In the genomic region with DNA sequence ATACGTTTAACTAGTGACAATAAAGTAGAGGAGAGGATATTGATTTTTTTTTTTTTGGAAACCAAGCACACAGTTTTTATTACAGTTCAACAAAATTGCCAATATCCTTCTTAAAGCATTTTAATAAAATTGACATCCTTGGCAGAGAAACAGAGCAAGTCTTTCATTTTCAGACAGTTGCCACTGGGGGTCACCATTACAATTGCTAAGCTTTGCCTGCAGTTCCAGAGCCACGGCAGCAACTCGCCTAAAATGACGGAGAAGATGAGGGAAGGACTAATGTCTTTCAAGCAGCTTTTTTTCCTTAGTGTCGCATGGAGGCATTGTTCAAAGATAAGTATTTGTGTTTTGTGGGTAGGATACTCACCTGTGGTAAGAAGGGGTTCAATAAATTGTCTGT, we compare ENCODE assay signal across 8 cellular contexts.
A peak's percentile ranks its signal among the peaks of the same experiment; 100 is the strongest.
DNase-seq lines count a peak whose midpoint lies in the region; ATAC-seq and TF ChIP-seq lines count a peak whose summit lies in the region.

No MANE protein-coding gene starts in this region.

- DNase-seq in G401 (ENCODE audit: low spot score) (peak; percentile 43), NAMALWA (ENCODE audit: low spot score) (peak; percentile 38), adipocyte (ENCODE audit: low read depth) (peak; percentile 52), NCI-H2029 (lab: John Stamatoyannopoulos, UW) (no peak)
- no peak for DNase-seq in activated effector memory CD4-positive, alpha-beta T cell treated with anti-CD3 and anti-CD28 coated beads, Interleukin-2, amount 50 U/mL, for 16 hours
- DNase-seq in activated CD4-positive, alpha-beta memory T cell treated with anti-CD3 and anti-CD28 coated beads, Interleukin-2, amount 10 ng/mL, durations not matched to agents 7 days and 5 days, result no peak

- H3K27ac Mint-ChIP-seq in activated CD4-positive, alpha-beta memory T cell treated with anti-CD3 and anti-CD28 coated beads, Interleukin-2, amount 10 ng/mL, durations not matched to agents 7 days and 5 days, result no peak overlapping the region

- H3K36me3 ChIP-seq in adipocyte (ENCODE audit: control insufficient read depth, insufficient read depth, low read length, severe bottlenecking), result no peaks in the 10 kb centered on the region
- H3K36me3 ChIP-seq in liver (ENCODE audit: control insufficient read depth in 4 of 4, insufficient read depth in 3 of 4, low read depth in 1 of 4, low read length in 3 of 4), result no peaks in the 10 kb centered on the region

- no peak overlapping the region for H3K4me3 Mint-ChIP-seq in activated CD4-positive, alpha-beta memory T cell treated with anti-CD3 and anti-CD28 coated beads, Interleukin-2, amount 10 ng/mL, durations not matched to agents 7 days and 5 days

- peak; percentile 75 to 82 for TF ChIP-seq RAD21 in liver (IDR thresholded peaks at IDR 0.05)

- WGBS in liver, result 4% methylated on average over 5 of the region's 5 CpGs

- peaks cover 6% of the 10 kb centered on the region for H3K27me3 ChIP-seq in adipocyte (replicated peaks; ENCODE audit: control insufficient read depth, insufficient read depth, low read length)
- no peaks in the 10 kb centered on the region for H3K27me3 ChIP-seq in liver (ENCODE audit: control insufficient read depth in 4 of 4, insufficient read depth in 4 of 4, low read length in 3 of 4)

- no peak overlapping the region for H3K27ac ChIP-seq in liver (ENCODE audit: low read depth in 1 of 2, low read length in 2 of 2)

- no peaks in the 10 kb centered on the region for H3K9me3 Mint-ChIP-seq in activated CD4-positive, alpha-beta memory T cell treated with anti-CD3 and anti-CD28 coated beads, Interleukin-2, amount 10 ng/mL, durations not matched to agents 7 days and 5 days

- POLR2A ChIA-PET in activated CD4-positive, alpha-beta memory T cell treated with anti-CD3 and anti-CD28 coated beads, Interleukin-2, amount 10 ng/mL, durations not matched to agents 7 days and 5 days (lab: Charles Lee), result no interaction called here

- no peak overlapping the region for H3K4me3 ChIP-seq in adipocyte (ENCODE audit: low read length)
- no peak overlapping the region for H3K4me3 ChIP-seq in liver (ENCODE audit: low read depth in 1 of 3, low read length in 3 of 3)

- H3K9me3 ChIP-seq in adipocyte (ENCODE audit: control insufficient read depth, low read length), result no peaks in the 10 kb centered on the region
- H3K9me3 ChIP-seq in liver (ENCODE audit: control insufficient read depth in 4 of 4, low read length in 3 of 4), result no peaks in the 10 kb centered on the region

- peak; percentile 31 for TF ChIP-seq CTCF in liver (IDR thresholded peaks at IDR 0.05; ENCODE audit: low read depth, low read length, missing input control)

- no peaks in the 10 kb centered on the region for H3K36me3 Mint-ChIP-seq in activated CD4-positive, alpha-beta memory T cell treated with anti-CD3 and anti-CD28 coated beads, Interleukin-2, amount 10 ng/mL, durations not matched to agents 7 days and 5 days (ENCODE audit: low read depth)

- H3K27me3 Mint-ChIP-seq in activated CD4-positive, alpha-beta memory T cell treated with anti-CD3 and anti-CD28 coated beads, Interleukin-2, amount 10 ng/mL, durations not matched to agents 7 days and 5 days, result no peaks in the 10 kb centered on the region

- H3K9ac ChIP-seq in adipocyte (ENCODE audit: low read length), result no peak overlapping the region
- H3K9ac ChIP-seq in liver (ENCODE audit: low read depth in 1 of 2, low read length in 2 of 2), result no peak overlapping the region

- ATAC-seq in HG03097 (IDR thresholded peaks at IDR 0.05; ENCODE audit: low FRiP score, unreplicated experiment), result no peak

- CTCF ChIA-PET in activated CD4-positive, alpha-beta memory T cell treated with anti-CD3 and anti-CD28 coated beads, Interleukin-2, amount 10 ng/mL, durations not matched to agents 7 days and 5 days (lab: Charles Lee), result no interaction called here

- no peaks in the 10 kb centered on the region for H3K4me1 Mint-ChIP-seq in activated CD4-positive, alpha-beta memory T cell treated with anti-CD3 and anti-CD28 coated beads, Interleukin-2, amount 10 ng/mL, durations not matched to agents 7 days and 5 days

- in situ Hi-C loops in G401 (cut with HindIII; ENCODE audit: low sequenced_read_pairs), result no loop called here

- H3K4me1 ChIP-seq in adipocyte (ENCODE audit: control insufficient read depth, insufficient read depth, low read length) (no peaks in the 10 kb centered on the region), liver (ENCODE audit: control insufficient read depth in 4 of 4, insufficient read depth in 4 of 4, low read length in 3 of 4) (peaks cover 0 to 8% (median 4%) of the 10 kb centered on the region in 4 donors)

TF ChIP-seq in liver, 16 proteins besides CTCF, POLR2A, EP300 and RAD21:
- no peak for TF ChIP-seq GABPA (IDR thresholded peaks at IDR 0.05 in 1 of 2, conservative IDR thresholded peaks at IDR 0.05 in 1 of 2)
- TF ChIP-seq, protein P1, sequence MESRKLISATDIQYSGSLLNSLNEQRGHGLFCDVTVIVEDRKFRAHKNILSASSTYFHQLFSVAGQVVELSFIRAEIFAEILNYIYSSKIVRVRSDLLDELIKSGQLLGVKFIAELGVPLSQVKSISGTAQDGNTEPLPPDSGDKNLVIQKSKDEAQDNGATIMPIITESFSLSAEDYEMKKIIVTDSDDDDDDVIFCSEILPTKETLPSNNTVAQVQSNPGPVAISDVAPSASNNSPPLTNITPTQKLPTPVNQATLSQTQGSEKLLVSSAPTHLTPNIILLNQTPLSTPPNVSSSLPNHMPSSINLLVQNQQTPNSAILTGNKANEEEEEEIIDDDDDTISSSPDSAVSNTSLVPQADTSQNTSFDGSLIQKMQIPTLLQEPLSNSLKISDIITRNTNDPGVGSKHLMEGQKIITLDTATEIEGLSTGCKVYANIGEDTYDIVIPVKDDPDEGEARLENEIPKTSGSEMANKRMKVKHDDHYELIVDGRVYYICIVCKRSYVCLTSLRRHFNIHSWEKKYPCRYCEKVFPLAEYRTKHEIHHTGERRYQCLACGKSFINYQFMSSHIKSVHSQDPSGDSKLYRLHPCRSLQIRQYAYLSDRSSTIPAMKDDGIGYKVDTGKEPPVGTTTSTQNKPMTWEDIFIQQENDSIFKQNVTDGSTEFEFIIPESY (IDR thresholded peaks at IDR 0.05), result no peak
- no peak for TF ChIP-seq HNF4G (IDR thresholded peaks at IDR 0.05)
- no peak for TF ChIP-seq RXRA (IDR thresholded peaks at IDR 0.05)
- no peak for TF ChIP-seq EGR1 (IDR thresholded peaks at IDR 0.05; ENCODE audit: low read depth in 2 of 2)
- TF ChIP-seq FOXA2 (IDR thresholded peaks at IDR 0.05), result no peak
- TF ChIP-seq JUND (IDR thresholded peaks at IDR 0.05), result no peak
- TF ChIP-seq TAF1 (conservative IDR thresholded peaks at IDR 0.05), result no peak
- TF ChIP-seq SP1 (IDR thresholded peaks at IDR 0.05), result no peak
- TF ChIP-seq, protein P2, sequence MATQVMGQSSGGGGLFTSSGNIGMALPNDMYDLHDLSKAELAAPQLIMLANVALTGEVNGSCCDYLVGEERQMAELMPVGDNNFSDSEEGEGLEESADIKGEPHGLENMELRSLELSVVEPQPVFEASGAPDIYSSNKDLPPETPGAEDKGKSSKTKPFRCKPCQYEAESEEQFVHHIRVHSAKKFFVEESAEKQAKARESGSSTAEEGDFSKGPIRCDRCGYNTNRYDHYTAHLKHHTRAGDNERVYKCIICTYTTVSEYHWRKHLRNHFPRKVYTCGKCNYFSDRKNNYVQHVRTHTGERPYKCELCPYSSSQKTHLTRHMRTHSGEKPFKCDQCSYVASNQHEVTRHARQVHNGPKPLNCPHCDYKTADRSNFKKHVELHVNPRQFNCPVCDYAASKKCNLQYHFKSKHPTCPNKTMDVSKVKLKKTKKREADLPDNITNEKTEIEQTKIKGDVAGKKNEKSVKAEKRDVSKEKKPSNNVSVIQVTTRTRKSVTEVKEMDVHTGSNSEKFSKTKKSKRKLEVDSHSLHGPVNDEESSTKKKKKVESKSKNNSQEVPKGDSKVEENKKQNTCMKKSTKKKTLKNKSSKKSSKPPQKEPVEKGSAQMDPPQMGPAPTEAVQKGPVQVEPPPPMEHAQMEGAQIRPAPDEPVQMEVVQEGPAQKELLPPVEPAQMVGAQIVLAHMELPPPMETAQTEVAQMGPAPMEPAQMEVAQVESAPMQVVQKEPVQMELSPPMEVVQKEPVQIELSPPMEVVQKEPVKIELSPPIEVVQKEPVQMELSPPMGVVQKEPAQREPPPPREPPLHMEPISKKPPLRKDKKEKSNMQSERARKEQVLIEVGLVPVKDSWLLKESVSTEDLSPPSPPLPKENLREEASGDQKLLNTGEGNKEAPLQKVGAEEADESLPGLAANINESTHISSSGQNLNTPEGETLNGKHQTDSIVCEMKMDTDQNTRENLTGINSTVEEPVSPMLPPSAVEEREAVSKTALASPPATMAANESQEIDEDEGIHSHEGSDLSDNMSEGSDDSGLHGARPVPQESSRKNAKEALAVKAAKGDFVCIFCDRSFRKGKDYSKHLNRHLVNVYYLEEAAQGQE (IDR thresholded peaks at IDR 0.05), result no peak
- TF ChIP-seq, protein P3, sequence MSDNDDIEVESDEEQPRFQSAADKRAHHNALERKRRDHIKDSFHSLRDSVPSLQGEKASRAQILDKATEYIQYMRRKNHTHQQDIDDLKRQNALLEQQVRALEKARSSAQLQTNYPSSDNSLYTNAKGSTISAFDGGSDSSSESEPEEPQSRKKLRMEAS (IDR thresholded peaks at IDR 0.05), result no peak
- TF ChIP-seq NR2F2 (IDR thresholded peaks at IDR 0.05), result no peak

Comparison
In these comparisons a context has a peak if more than half of its experiments do, and no peak if none do; other contexts are left out.
1. DNase-seq: peak in G401 (single experiment), NAMALWA (single experiment) and adipocyte (single experiment); none in NCI-H2029 (single experiment), activated effector memory CD4-positive, alpha-beta T cell treated with anti-CD3 and anti-CD28 coated beads, Interleukin-2, amount 50 U/mL, for 16 hours (single experiment) and activated CD4-positive, alpha-beta memory T cell treated with anti-CD3 and anti-CD28 coated beads, Interleukin-2, amount 10 ng/mL, durations not matched to agents 7 days and 5 days (single experiment).